8 cellular contexts compared by ENCODE assay signal in genomic region chr18:33577688-33578370, GRCh38. TPM values are rescaled to one million over a fixed set of nuclear protein-coding genes. Genes with fewer than 3 reads are reported as not detected.
DNase-seq lines count a peak whose midpoint lies in the region; ATAC-seq and TF ChIP-seq lines count a peak whose summit lies in the region.

Gene ASXL3 (plus strand): TSS chr18:33578219. CDS start chr18:33578632, 413 bp downstream.

- H3K27ac ChIP-seq in left lung = peak within 1 kb of the TSS; percentile 71 to 90

- peak within 1 kb of the TSS; percentile 91 for H3K27ac Mint-ChIP-seq in chondrocyte (ENCODE audit: unreplicated experiment)
- H3K27ac Mint-ChIP-seq in stimulated activated naive CD8-positive, alpha-beta T cell treated with anti-CD3 and anti-CD28 coated beads, Interleukin-15, amount 100 ng/mL, for 72 hours = no peak within 1 kb of the TSS

- intact Hi-C loops in left lung (cut with DNase I) = no loop called here

- no peaks in the 10 kb centered on the region for H3K9me3 ChIP-seq in left lung

- H3K36me3 ChIP-seq in left lung = no peaks in the 10 kb centered on the region

- H3K4me1 Mint-ChIP-seq in chondrocyte (ENCODE audit: low read depth) = peaks cover 19% of the 10 kb centered on the region
- peaks cover 7% of the 10 kb centered on the region for H3K4me1 Mint-ChIP-seq in stimulated activated naive CD8-positive, alpha-beta T cell treated with anti-CD3 and anti-CD28 coated beads, Interleukin-15, amount 100 ng/mL, for 72 hours

- H3K27me3 ChIP-seq in left lung = peaks cover 30 to 65% of the 10 kb centered on the region in 2 donors

- H3K4me3 Mint-ChIP-seq in chondrocyte (ENCODE audit: unreplicated experiment) = peak within 1 kb of the TSS; percentile 98
- peak within 1 kb of the TSS; percentile 72 to 77 for H3K4me3 Mint-ChIP-seq in stimulated activated naive CD8-positive, alpha-beta T cell treated with anti-CD3 and anti-CD28 coated beads, Interleukin-15, amount 100 ng/mL, for 72 hours

- H3K9me3 Mint-ChIP-seq in chondrocyte (ENCODE audit: low read depth) = no peaks in the 10 kb centered on the region
- H3K9me3 Mint-ChIP-seq in stimulated activated naive CD8-positive, alpha-beta T cell treated with anti-CD3 and anti-CD28 coated beads, Interleukin-15, amount 100 ng/mL, for 72 hours = peaks cover 0 to 4% of the 10 kb centered on the region in 2 donors

- TF ChIP-seq CTCF in chondrocyte (IDR thresholded peaks at IDR 0.05) = no peak
- TF ChIP-seq CTCF in left lung (IDR thresholded peaks at IDR 0.05) = no peak

- in situ Hi-C loops in ACHN (cut with HindIII; ENCODE audit: low pct_ligation_motif_present, low pct_unique_long_range_greater_than_20kb, low sequenced_read_pairs) = no loop called here

- ATAC-seq in GM18907 (IDR thresholded peaks at IDR 0.05; ENCODE audit: unreplicated experiment) (peak; percentile 54), left lung (peak; percentile 71), GM21360 (IDR thresholded peaks at IDR 0.05; ENCODE audit: unreplicated experiment) (no peak)
- ATAC-seq in stimulated activated naive CD8-positive, alpha-beta T cell treated with anti-CD3 and anti-CD28 coated beads, Interleukin-15, amount 100 ng/mL, for 72 hours = no peak

- H3K36me3 Mint-ChIP-seq in chondrocyte (ENCODE audit: low read depth) = peaks cover 3% of the 10 kb centered on the region

- peaks cover 0 to 4% of the 10 kb centered on the region in 2 donors for H3K4me1 ChIP-seq in left lung

- peaks cover 2% of the 10 kb centered on the region for H3K27me3 Mint-ChIP-seq in chondrocyte (ENCODE audit: low read depth)
- no peaks in the 10 kb centered on the region for H3K27me3 Mint-ChIP-seq in stimulated activated naive CD8-positive, alpha-beta T cell treated with anti-CD3 and anti-CD28 coated beads, Interleukin-15, amount 100 ng/mL, for 72 hours

- peak within 1 kb of the TSS; percentile 40 to 41 for H3K4me3 ChIP-seq in left lung

- DNase-seq in ACHN (peak; percentile 13), NCI-H510A (lab: John Stamatoyannopoulos, UW) (peak; percentile 71), chondrocyte (ENCODE audit: low spot score) (peak; percentile 90), left lung (peak; percentile 34 to 76), SKM-1 (lab: John Stamatoyannopoulos, UW; ENCODE audit: unreplicated experiment) (no peak)
- no peak for DNase-seq in stimulated activated naive CD8-positive, alpha-beta T cell treated with anti-CD3 and anti-CD28 coated beads, Interleukin-15, amount 100 ng/mL, for 72 hours

RNA-seq across cellular contexts. Expression of gene ASXL3, which starts in this region (rescaled TPM):
- total RNA-seq in chondrocyte (3.4 to 14.5 TPM (median 3.9 TPM) in 3 replicates), left lung (1 to 10 TPM; 1.5 to 3.1 TPM)

Comparison
In these comparisons a context has a peak if more than half of its experiments do, and no peak if none do; other contexts are left out.
1. DNase-seq: peak in ACHN (single experiment), NCI-H510A (single experiment), chondrocyte (single experiment) and left lung (2 of 2); none in stimulated activated naive CD8-positive, alpha-beta T cell treated with anti-CD3 and anti-CD28 coated beads, Interleukin-15, amount 100 ng/mL, for 72 hours (0 of 2) and SKM-1 (single experiment).
2. ATAC-seq: peak in GM18907 (single experiment) and left lung (single experiment); none in stimulated activated naive CD8-positive, alpha-beta T cell treated with anti-CD3 and anti-CD28 coated beads, Interleukin-15, amount 100 ng/mL, for 72 hours (single experiment) and GM21360 (single experiment).